ENCODE assay signal across 7 cellular contexts in the genomic region with DNA sequence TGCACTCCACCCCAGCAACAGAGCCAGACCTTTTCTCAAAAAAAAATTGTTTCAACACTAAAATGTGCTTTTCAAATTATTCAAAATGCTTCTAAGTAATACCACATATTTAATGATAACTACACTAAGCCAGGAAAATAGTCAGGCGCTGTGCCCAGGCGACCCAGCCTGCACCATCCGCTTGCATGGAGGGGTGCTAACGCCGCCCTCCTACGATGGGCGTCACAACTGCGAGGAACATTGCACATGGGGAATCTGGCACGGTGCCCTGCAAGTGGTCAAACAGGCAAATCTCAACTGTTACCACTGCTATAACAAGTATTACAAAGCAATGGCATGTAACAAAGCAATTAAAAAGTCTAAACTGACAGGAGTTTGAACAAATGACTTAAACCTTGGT.
DNase-seq lines count a peak whose midpoint lies in the region; ATAC-seq, FAIRE-seq and TF ChIP-seq lines count a peak whose summit lies in the region.
"Not testable (repeated sequence)": the region's sequence is repeated elsewhere in the genome, so short reads cannot be mapped to it uniquely, and the experiment has no call there.

No MANE protein-coding gene starts in this region.

- DNase-seq in HFF-Myc (ENCODE audit: extremely low read depth, low read depth) (peak; percentile 2), OCI-M1 (lab: John Stamatoyannopoulos, UW) (peak; percentile 64), K562 (ENCODE audit: extremely low read depth in 1 of 4, low spot score in 3 of 4) (peak in 1 of 4 experiments; percentile 20), fibroblast of mammary gland (ENCODE audit: low read depth) (peak; percentile 83), kidney epithelial cell (ENCODE audit: low read depth) (peak; percentile 45)
- DNase-seq in stimulated activated effector memory CD8-positive, alpha-beta T cell treated with anti-CD3 and anti-CD28 coated beads, Interleukin-12 subunit alpha, Interleukin-12 subunit beta, amount 100 ng/mL, for 72 hours (ENCODE audit: low spot score in 2 of 2): not testable (repeated sequence)

- H3K36me3 ChIP-seq in K562 (ENCODE audit: control insufficient read depth, insufficient read depth, low read length); kidney epithelial cell (ENCODE audit: control insufficient read depth, insufficient read depth, low read length): not testable (repeated sequence)

- H3K9me3 Mint-ChIP-seq in nephron; stimulated activated effector memory CD8-positive, alpha-beta T cell treated with anti-CD3 and anti-CD28 coated beads, Interleukin-12 subunit alpha, Interleukin-12 subunit beta, amount 100 ng/mL, for 72 hours: not testable (repeated sequence)

- FAIRE-seq in K562 (lab: Jason Lieb, UNC): not testable (repeated sequence)

- H3K27me3 Mint-ChIP-seq in nephron (ENCODE audit: low read depth): not testable (repeated sequence)

- H3K27ac Mint-ChIP-seq in nephron: peak overlapping the region in 2 of 3 experiments; percentile 54 to 60
- H3K27ac Mint-ChIP-seq in stimulated activated effector memory CD8-positive, alpha-beta T cell treated with anti-CD3 and anti-CD28 coated beads, Interleukin-12 subunit alpha, Interleukin-12 subunit beta, amount 100 ng/mL, for 72 hours: not testable (repeated sequence)

- TF ChIP-seq EP300 in K562 (IDR thresholded peaks at IDR 0.05; ENCODE audit: low read length): not testable (repeated sequence)

- H3K4me1 Mint-ChIP-seq in nephron; stimulated activated effector memory CD8-positive, alpha-beta T cell treated with anti-CD3 and anti-CD28 coated beads, Interleukin-12 subunit alpha, Interleukin-12 subunit beta, amount 100 ng/mL, for 72 hours: not testable (repeated sequence)

- not testable (repeated sequence) for H3K79me2 ChIP-seq in K562 (ENCODE audit: control insufficient read depth, insufficient read depth, low read length)

- not testable (repeated sequence) for H3K27ac ChIP-seq in K562 (ENCODE audit: extremely low read depth, low read depth, low read length)

- not testable (repeated sequence) for H3K27me3 ChIP-seq in K562 (ENCODE audit: control insufficient read depth in 2 of 2, insufficient read depth in 2 of 2, low read length in 2 of 2); kidney epithelial cell (ENCODE audit: control insufficient read depth, insufficient read depth, low read length)

- CTCF ChIA-PET in K562 (lab: Yijun Ruan, JAX; ENCODE audit: low intra/inter-chr PET ratio): not testable (repeated sequence)

- not testable (repeated sequence) for TF ChIP-seq RAD21 in K562 (CRISPR knock-in tag; conservative IDR thresholded peaks at IDR 0.05 in 1 of 2, IDR thresholded peaks at IDR 0.05 in 1 of 2)

- not testable (repeated sequence) for H3K36me3 Mint-ChIP-seq in nephron (ENCODE audit: low read depth); stimulated activated effector memory CD8-positive, alpha-beta T cell treated with anti-CD3 and anti-CD28 coated beads, Interleukin-12 subunit alpha, Interleukin-12 subunit beta, amount 100 ng/mL, for 72 hours

- not testable (repeated sequence) for H3K4me3 ChIP-seq in HFF-Myc (replicated peaks; ENCODE audit: low read depth, low read length); K562; fibroblast of mammary gland (ENCODE audit: control insufficient read depth, low read depth, low read length); kidney epithelial cell (ENCODE audit: low read depth, low read length)

- POLR2A ChIA-PET in K562 (lab: Yijun Ruan, JAX): not testable (repeated sequence)

- H4K20me1 ChIP-seq in K562 (replicated peaks; ENCODE audit: control insufficient read depth, insufficient read depth, low read length): not testable (repeated sequence)

- not testable (repeated sequence) for TF ChIP-seq CTCF in HFF-Myc (IDR thresholded peaks at IDR 0.05; ENCODE audit: low read depth, low read length, missing control alignments); K562 (IDR thresholded peaks at IDR 0.05 in 2 of 3, conservative IDR thresholded peaks at IDR 0.05 in 1 of 3; ENCODE audit: insufficient read depth in 2 of 3, low read depth in 1 of 3, low read length in 3 of 3); fibroblast of mammary gland (conservative IDR thresholded peaks at IDR 0.05; ENCODE audit: control insufficient read depth, insufficient read depth, low read depth, low read length); kidney epithelial cell (IDR thresholded peaks at IDR 0.05; ENCODE audit: insufficient read depth, low read length, poor library complexity, severe bottlenecking); nephron (IDR thresholded peaks at IDR 0.05; ENCODE audit: unreplicated experiment in 3 of 3)

- not testable (repeated sequence) for BruUV-seq in K562 (replicated peaks; lab: Mats Ljungman, UMichigan)

- intact Hi-C loops in K562 (cut with micrococcal nuclease): not testable (repeated sequence)

- not testable (repeated sequence) for TF ChIP-seq POLR2A in K562 (conservative IDR thresholded peaks at IDR 0.05)

- not testable (repeated sequence) for H3K9ac ChIP-seq in K562 (ENCODE audit: insufficient read depth in 1 of 2, low read depth in 2 of 2, low read length in 2 of 2)

- WGBS in K562 (ENCODE audit: insufficient coverage, low coverage, missing lambda C conversion rate): 23% methylated on average over 9 of the region's 9 CpGs

- H3K4me2 ChIP-seq in K562 (ENCODE audit: insufficient read depth, low read length): not testable (repeated sequence)

- not testable (repeated sequence) for H3K4me1 ChIP-seq in K562 (replicated peaks in 1 of 2; ENCODE audit: control insufficient read depth in 2 of 2, insufficient read depth in 2 of 2, low read length in 2 of 2)

- H3K4me3 Mint-ChIP-seq in nephron; stimulated activated effector memory CD8-positive, alpha-beta T cell treated with anti-CD3 and anti-CD28 coated beads, Interleukin-12 subunit alpha, Interleukin-12 subunit beta, amount 100 ng/mL, for 72 hours: not testable (repeated sequence)

- in situ Hi-C loops in K562 (cut with MboI): loop anchor here (25.0 kb wide), 1 partner anchor 117 kb away; no protein-coding TSS in a partner anchor

- H3K9me1 ChIP-seq in K562 (ENCODE audit: control insufficient read depth, insufficient read depth, low read length): not testable (repeated sequence)

- H2AFZ ChIP-seq in K562 (ENCODE audit: low read depth, low read length): not testable (repeated sequence)

- ATAC-seq in K562: 0 out of 3 replicates have a peak, but pooled peaks have one; percentile 23
- ATAC-seq in stimulated activated effector memory CD8-positive, alpha-beta T cell treated with anti-CD3 and anti-CD28 coated beads, Interleukin-12 subunit alpha, Interleukin-12 subunit beta, amount 100 ng/mL, for 72 hours: peak; percentile 29

- not testable (repeated sequence) for H3K9me3 ChIP-seq in K562 (replicated peaks; ENCODE audit: control insufficient read depth, insufficient read depth, low read depth, low read length)

TF ChIP-seq in K562, 482 proteins besides CTCF, POLR2A, EP300 and RAD21:
- peak; percentile 79 for TF ChIP-seq NFIC (IDR thresholded peaks at IDR 0.05)
